ENCODE assay signal across 13 cellular contexts in genomic region chr17:77330602-77331081, GRCh38.
DNase-seq lines count a peak whose midpoint lies in the region; ATAC-seq and TF ChIP-seq lines count a peak whose summit lies in the region.
"Had no signal": no experiment of that assay in that cellular context is flagged by ENCODE, and none has a peak within 500 bp of the region (broad histone marks: within the 10 kb centered on the region; RNA-seq: fewer than 3 reads in every experiment).

No MANE protein-coding gene starts in this region.

- peak overlapping the region; percentile 97 for H2AK5ac ChIP-seq in neuronal stem cell (ENCODE audit: low read depth, low read length)

- peak overlapping the region; percentile 99 for H2BK15ac ChIP-seq in neuronal stem cell (ENCODE audit: low read length)

- H3K23ac ChIP-seq in neuronal stem cell (ENCODE audit: low read depth, low read length, poor library complexity), result no peak overlapping the region

- H3K27me3 Mint-ChIP-seq in T-helper 1 cell treated with Interleukin-12 subunit alpha and Interleukin-12 subunit beta and Interleukin-4 antibody, amounts not matched to agents 30 μg/mL and 1 μg/mL, for 36 hours (ENCODE audit: low read depth), result peaks cover 9% of the 10 kb centered on the region
- H3K27me3 Mint-ChIP-seq: stimulated activated naive CD8-positive, alpha-beta T cell treated with anti-CD3 and anti-CD28 coated beads, Interleukin-15, amount 100 ng/mL, for 72 hours had no signal

- WGBS in neuronal stem cell (ENCODE audit: extremely low coverage in 2 of 2, insufficient read length in 2 of 2, insufficient replicate concordance in 1 of 2), 2 donors, result no CpG with 5 or more reads among the region's 10 CpGs

- peak overlapping the region; percentile 95 for H2BK12ac ChIP-seq in neuronal stem cell (ENCODE audit: low read length)

- no peak overlapping the region for H4K8ac ChIP-seq in neuronal stem cell (ENCODE audit: low read depth, low read length)

- H3K4me3 ChIP-seq in BLaER1 (no peak overlapping the region), WERI-Rb-1 (ENCODE audit: low read depth, low read length) (no peak overlapping the region), neuronal stem cell (ENCODE audit: low read length in 2 of 2) (no peak overlapping the region)
- H3K4me3 ChIP-seq: ascending aorta, skin epidermis had no signal

- H3K27me3 ChIP-seq in BLaER1 (no peaks in the 10 kb centered on the region), WERI-Rb-1 (ENCODE audit: insufficient read depth, low read depth, severe bottlenecking) (no peaks in the 10 kb centered on the region), neuronal stem cell (ENCODE audit: control insufficient read depth in 3 of 3, insufficient read depth in 3 of 3, low read depth in 1 of 3, low read length in 3 of 3) (no peaks in the 10 kb centered on the region)
- H3K27me3 ChIP-seq: ascending aorta had no signal

- H3K4me1 ChIP-seq in BLaER1, result peaks cover 88% of the 10 kb centered on the region
- H3K4me1 ChIP-seq in neuronal stem cell (ENCODE audit: control insufficient read depth in 2 of 2, insufficient read depth in 1 of 2, low read depth in 1 of 2, low read length in 2 of 2), result peaks cover 3 to 4% of the 10 kb centered on the region in 2 donors

- H3K14ac ChIP-seq in neuronal stem cell (ENCODE audit: low read length), result peak overlapping the region; percentile 8

- H3K36me3 Mint-ChIP-seq in T-helper 1 cell treated with Interleukin-12 subunit alpha and Interleukin-12 subunit beta and Interleukin-4 antibody, amounts not matched to agents 30 μg/mL and 1 μg/mL, for 36 hours (ENCODE audit: low read depth), result peaks cover 2% of the 10 kb centered on the region
- H3K36me3 Mint-ChIP-seq: CD8-positive, alpha-beta T cell had no signal

- no peaks in the 10 kb centered on the region for H3K9me3 Mint-ChIP-seq in T-helper 1 cell treated with Interleukin-12 subunit alpha and Interleukin-12 subunit beta and Interleukin-4 antibody, amounts not matched to agents 30 μg/mL and 1 μg/mL, for 36 hours
- H3K9me3 Mint-ChIP-seq: CD8-positive, alpha-beta T cell; stimulated activated naive CD8-positive, alpha-beta T cell treated with anti-CD3 and anti-CD28 coated beads, Interleukin-15, amount 100 ng/mL, for 72 hours had no signal

- ATAC-seq in GM21360 (IDR thresholded peaks at IDR 0.05; ENCODE audit: unreplicated experiment), result no peak

- DNase-seq in T-helper 1 cell (no peak), WERI-Rb-1 (peak; percentile 10), neuronal stem cell (ENCODE audit: low spot score) (no peak), NCI-H1417 treated with DMSO at 0.1 percent for 48 hours (lab: John Stamatoyannopoulos, UW) (no peak), medulla oblongata (ENCODE audit: extremely low spot score) (no peak)
- DNase-seq: cortex of kidney had no signal

- H2AFZ ChIP-seq in neuronal stem cell (ENCODE audit: low read length), result no peak overlapping the region

- no peak overlapping the region for H3K4me3 Mint-ChIP-seq in T-helper 1 cell treated with Interleukin-12 subunit alpha and Interleukin-12 subunit beta and Interleukin-4 antibody, amounts not matched to agents 30 μg/mL and 1 μg/mL, for 36 hours

- no peak overlapping the region for H2BK120ac ChIP-seq in neuronal stem cell (ENCODE audit: low read depth, low read length)

- H3K36me3 ChIP-seq in BLaER1 (no peaks in the 10 kb centered on the region), WERI-Rb-1 (peaks cover 18% of the 10 kb centered on the region), neuronal stem cell (replicated peaks in 1 of 2; ENCODE audit: control insufficient read depth in 2 of 2, insufficient read depth in 2 of 2, low read length in 2 of 2) (no peaks in the 10 kb centered on the region)
- H3K36me3 ChIP-seq: ascending aorta had no signal

- H3K79me1 ChIP-seq in neuronal stem cell (ENCODE audit: low read depth, low read length), result no peaks in the 10 kb centered on the region

- H4K20me1 ChIP-seq in BLaER1, result peaks cover 22% of the 10 kb centered on the region

- H3K4me2 ChIP-seq in BLaER1 (peak overlapping the region; percentile 100), neuronal stem cell (ENCODE audit: insufficient read depth, low read length, poor library complexity, severe bottlenecking) (no peak overlapping the region)

- peak overlapping the region; percentile 46 for H3K27ac Mint-ChIP-seq in T-helper 1 cell treated with Interleukin-12 subunit alpha and Interleukin-12 subunit beta and Interleukin-4 antibody, amounts not matched to agents 30 μg/mL and 1 μg/mL, for 36 hours
- H3K27ac Mint-ChIP-seq: stimulated activated naive CD8-positive, alpha-beta T cell treated with anti-CD3 and anti-CD28 coated beads, Interleukin-15, amount 100 ng/mL, for 72 hours had no signal

- no peak overlapping the region for H3K18ac ChIP-seq in neuronal stem cell (ENCODE audit: low read length)

- no peak overlapping the region for H4K91ac ChIP-seq in neuronal stem cell (ENCODE audit: low read depth, low read length, poor library complexity)

- H3K9ac ChIP-seq in BLaER1 (no peak overlapping the region), neuronal stem cell (ENCODE audit: low read depth, low read length, poor library complexity) (no peak overlapping the region)

- no peak for TF ChIP-seq CTCF in WERI-Rb-1 (IDR thresholded peaks at IDR 0.05; ENCODE audit: low read depth, low read length)

- H3K4me1 Mint-ChIP-seq in T-helper 1 cell treated with Interleukin-12 subunit alpha and Interleukin-12 subunit beta and Interleukin-4 antibody, amounts not matched to agents 30 μg/mL and 1 μg/mL, for 36 hours (ENCODE audit: low read depth), result peaks cover 51% of the 10 kb centered on the region

- peak overlapping the region; percentile 66 for H3K4ac ChIP-seq in neuronal stem cell (ENCODE audit: low read length)

- peak overlapping the region; percentile 6 for H2BK5ac ChIP-seq in neuronal stem cell (ENCODE audit: low read length)

- H3K27ac ChIP-seq in BLaER1, result no peak overlapping the region
- H3K27ac ChIP-seq in WERI-Rb-1, result no peak overlapping the region
- H3K27ac ChIP-seq in neuronal stem cell (replicated peaks; ENCODE audit: low read length), result no peak overlapping the region
- H3K27ac ChIP-seq: ascending aorta had no signal

- no peaks in the 10 kb centered on the region for H3K9me3 ChIP-seq in BLaER1
- no peaks in the 10 kb centered on the region for H3K9me3 ChIP-seq in WERI-Rb-1 (ENCODE audit: severe bottlenecking)
- no peaks in the 10 kb centered on the region for H3K9me3 ChIP-seq in neuronal stem cell (replicated peaks in 1 of 2; ENCODE audit: control insufficient read depth in 2 of 2, insufficient read depth in 1 of 2, low read depth in 1 of 2, low read length in 2 of 2)
- H3K9me3 ChIP-seq: ascending aorta had no signal
